1 cellular context compared by ENCODE assay signal in genomic region chr19:43575955-43576451, GRCh38.
TF ChIP-seq lines count a peak whose summit lies in the region.

No MANE protein-coding gene starts in this region.

TF ChIP-seq in HEK293, 187 proteins besides CTCF, POLR2A, EP300 and RAD21 (continued from another document):
- TF ChIP-seq PRDM10 (tag by site-specific recombination; IDR thresholded peaks at IDR 0.05) (0 out of 2 replicates have a peak, but pooled peaks have one; percentile 4), BCL6B (tag by site-specific recombination; IDR thresholded peaks at IDR 0.05) (no peak), ZNF223 (tag by site-specific recombination; IDR thresholded peaks at IDR 0.05) (0 out of 2 replicates have a peak, but pooled peaks have one; percentile 8), GLI2 (tag by site-specific recombination; IDR thresholded peaks at IDR 0.05; ENCODE audit: borderline replicate concordance, low read depth) (no peak), KLF16 (tag by site-specific recombination; IDR thresholded peaks at IDR 0.05) (0 out of 2 replicates have a peak, but pooled peaks have one; percentile 12), TSHZ1 (tag by site-specific recombination; IDR thresholded peaks at IDR 0.05; ENCODE audit: borderline replicate concordance) (no peak), ZNF324 (tag by site-specific recombination; IDR thresholded peaks at IDR 0.05) (no peak), BCL11B (tag by site-specific recombination; IDR thresholded peaks at IDR 0.05; ENCODE audit: low read depth) (no peak), ZNF169 (tag by site-specific recombination; IDR thresholded peaks at IDR 0.05) (no peak), ZBTB21 (tag by site-specific recombination; IDR thresholded peaks at IDR 0.05) (peak; percentile 51; the same call in 1 of the 2 replicates)
